ENCODE assay signal across 18 cellular contexts in the genomic region with DNA sequence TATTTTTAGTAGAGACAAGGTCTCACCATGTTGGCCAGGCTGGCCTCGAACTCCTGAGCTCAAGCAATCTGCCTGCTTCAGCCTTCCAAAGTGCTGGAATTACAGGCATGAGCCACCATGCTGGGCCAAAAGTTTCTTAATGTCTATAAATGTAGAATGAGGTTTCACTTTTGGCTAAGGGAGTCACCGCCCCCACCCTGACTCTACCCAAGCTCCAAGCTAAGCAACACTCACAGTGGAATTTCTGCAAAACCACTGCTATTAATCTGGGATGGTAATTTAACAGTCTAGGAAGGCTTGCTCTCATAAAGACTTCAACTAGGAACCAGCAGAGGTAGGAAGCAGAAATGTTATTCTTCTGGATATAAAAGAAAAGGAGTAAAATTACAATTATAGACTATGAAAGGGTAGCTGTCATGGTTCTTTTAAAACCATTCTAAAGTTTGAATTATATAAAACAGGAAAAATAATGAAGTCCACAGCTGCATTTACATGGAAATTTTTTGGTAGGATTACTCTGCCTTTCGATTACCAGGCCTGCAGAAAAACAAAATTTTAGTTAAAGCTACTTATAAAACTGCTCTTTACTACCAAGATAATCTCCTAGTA.
"Had no signal": no experiment of that assay in that cellular context is flagged by ENCODE, and none has a peak within 500 bp of the region (broad histone marks: within the 10 kb centered on the region; RNA-seq: fewer than 3 reads in every experiment).

No MANE protein-coding gene starts in this region.

- DNase-seq: activated CD4-positive, alpha-beta T cell treated with anti-CD3 and anti-CD28 coated beads for 48 hours; activated CD8-positive, alpha-beta T cell treated with anti-CD3 and anti-CD28 coated beads, Interleukin-2, amount 10 ng/mL, durations not matched to agents 7 days and 5 days; amniotic stem cell; endodermal cell; erythroblast; foreskin melanocyte; head of caudate nucleus; left cardiac atrium; naive B cell; retina; substantia nigra; T-helper 9 cell; transverse colon had no signal

- H3K4me3 ChIP-seq: lung, transverse colon had no signal

- H3K27me3 ChIP-seq: transverse colon had no signal

- H3K9me3 ChIP-seq: transverse colon had no signal

- ATAC-seq: activated CD8-positive, alpha-beta T cell treated with anti-CD3 and anti-CD28 coated beads, Interleukin-2, amount 10 ng/mL, durations not matched to agents 7 days and 5 days; activated T-helper 17 cell treated with anti-CD3 and anti-CD28 coated beads, Interleukin-2, amount 50 U/mL, for 72 hours; left cardiac atrium; stimulated activated effector memory CD8-positive, alpha-beta T cell treated with anti-CD3 and anti-CD28 coated beads, Interleukin-12 subunit alpha, Interleukin-12 subunit beta, amount 100 ng/mL, for 72 hours had no signal

- H3K27ac ChIP-seq: parathyroid adenoma, transverse colon, VCaP had no signal

- H3K4me1 ChIP-seq: parathyroid adenoma, transverse colon had no signal
